In genomic region chr1:223717123-223717522, GRCh38 we compare ENCODE assay signal across 12 cellular contexts. TPM values are rescaled to one million over a fixed set of nuclear protein-coding genes. Genes with fewer than 3 reads are reported as not detected.
DNase-seq lines count a peak whose midpoint lies in the region; ATAC-seq and TF ChIP-seq lines count a peak whose summit lies in the region.
"Had no signal": no experiment of that assay in that cellular context is flagged by ENCODE, and none has a peak within 500 bp of the region (broad histone marks: within the 10 kb centered on the region; RNA-seq: fewer than 3 reads in every experiment).

No MANE protein-coding gene starts in this region.

- peak overlapping the region; percentile 70 to 85 for H3K27ac Mint-ChIP-seq in activated naive CD4-positive, alpha-beta T cell treated with anti-CD3 and anti-CD28 coated beads, Interleukin-2, amount 50 U/mL, for 72 hours
- peak overlapping the region; percentile 77 for H3K27ac Mint-ChIP-seq in activated naive CD8-positive, alpha-beta T cell treated with anti-CD3 and anti-CD28 coated beads for 36 hours
- H3K27ac Mint-ChIP-seq: endodermal cell had no signal

- H3K27me3 ChIP-seq in lower lobe of right lung (ENCODE audit: low read depth) (no peaks in the 10 kb centered on the region), upper lobe of right lung (no peaks in the 10 kb centered on the region)
- H3K27me3 ChIP-seq: adrenal gland, BE2C had no signal

- peaks cover 57% of the 10 kb centered on the region for H3K4me1 Mint-ChIP-seq in activated naive CD8-positive, alpha-beta T cell treated with anti-CD3 and anti-CD28 coated beads for 36 hours

- H3K9me3 Mint-ChIP-seq in activated naive CD4-positive, alpha-beta T cell treated with anti-CD3 and anti-CD28 coated beads, Interleukin-2, amount 50 U/mL, for 72 hours, result no peaks in the 10 kb centered on the region
- H3K9me3 Mint-ChIP-seq in activated naive CD8-positive, alpha-beta T cell treated with anti-CD3 and anti-CD28 coated beads for 36 hours, result no peaks in the 10 kb centered on the region
- H3K9me3 Mint-ChIP-seq: endodermal cell had no signal

- H3K4me3 ChIP-seq in lower lobe of right lung, result no peak overlapping the region
- no peak overlapping the region for H3K4me3 ChIP-seq in upper lobe of right lung
- H3K4me3 ChIP-seq: adrenal gland had no signal

- intact Hi-C loops in lower lobe of right lung (cut with DNase I) (no loop called here), upper lobe of right lung (cut with DNase I) (no loop called here)

- H3K27ac ChIP-seq in lower lobe of right lung (peak overlapping the region; percentile 73), upper lobe of right lung (peak overlapping the region; percentile 98)

- no peaks in the 10 kb centered on the region for H3K9me3 ChIP-seq in lower lobe of right lung
- no peaks in the 10 kb centered on the region for H3K9me3 ChIP-seq in upper lobe of right lung
- H3K9me3 ChIP-seq: adrenal gland had no signal

- ATAC-seq in activated naive CD4-positive, alpha-beta T cell treated with anti-CD3 and anti-CD28 coated beads, Interleukin-2, amount 50 U/mL, for 72 hours, result no peak
- no peak for ATAC-seq in lower lobe of right lung
- no peak for ATAC-seq in upper lobe of right lung

- no peak for DNase-seq in activated naive CD4-positive, alpha-beta T cell treated with anti-CD3 and anti-CD28 coated beads, Interleukin-2, amount 50 U/mL, for 72 hours (ENCODE audit: low spot score in 2 of 2)
- no peak for DNase-seq in activated naive CD4-positive, alpha-beta T cell treated with Interleukin-2 at 50 U/mL for 16 hours
- DNase-seq in activated naive CD8-positive, alpha-beta T cell treated with anti-CD3 and anti-CD28 coated beads for 36 hours, result no peak
- DNase-seq in lower lobe of right lung (no peak), upper lobe of right lung (no peak), MV-4-11 (lab: John Stamatoyannopoulos, UW) (no peak), retina (no peak), inferior parietal cortex (ENCODE audit: extremely low spot score) (no peak)
- DNase-seq: adrenal gland, BE2C had no signal

- peaks cover 44% of the 10 kb centered on the region for H3K36me3 ChIP-seq in lower lobe of right lung
- H3K36me3 ChIP-seq in upper lobe of right lung, result peaks cover 40% of the 10 kb centered on the region

- no peaks in the 10 kb centered on the region for H3K27me3 Mint-ChIP-seq in activated naive CD8-positive, alpha-beta T cell treated with anti-CD3 and anti-CD28 coated beads for 36 hours

- H3K4me3 Mint-ChIP-seq in activated naive CD8-positive, alpha-beta T cell treated with anti-CD3 and anti-CD28 coated beads for 36 hours, result peak overlapping the region; percentile 0
- H3K4me3 Mint-ChIP-seq: endodermal cell had no signal

- H3K36me3 Mint-ChIP-seq in activated naive CD4-positive, alpha-beta T cell treated with anti-CD3 and anti-CD28 coated beads, Interleukin-2, amount 50 U/mL, for 72 hours, result peaks cover 6 to 13% of the 10 kb centered on the region in 2 donors
- H3K36me3 Mint-ChIP-seq in activated naive CD8-positive, alpha-beta T cell treated with anti-CD3 and anti-CD28 coated beads for 36 hours, result peaks cover 11% of the 10 kb centered on the region

- H3K4me1 ChIP-seq in lower lobe of right lung (peaks cover 87% of the 10 kb centered on the region), upper lobe of right lung (peaks cover 75% of the 10 kb centered on the region)
- H3K4me1 ChIP-seq: BE2C had no signal

- no peak for TF ChIP-seq CTCF in lower lobe of right lung (IDR thresholded peaks at IDR 0.05)
- no peak for TF ChIP-seq CTCF in upper lobe of right lung (IDR thresholded peaks at IDR 0.05)

RNA-seq across cellular contexts. Expression of gene CAPN2, which starts 4.8 kb away (rescaled TPM):
- total RNA-seq in activated naive CD4-positive, alpha-beta T cell treated with anti-CD3 and anti-CD28 coated beads, Interleukin-2, amount 50 U/mL, for 72 hours, result 10 to 100 TPM in 1 of 2 donors, 1 to 10 TPM in 1; 7.0 to 36.8 TPM
- 10 to 100 TPM; 23.6 to 24.3 TPM for total RNA-seq in activated naive CD8-positive, alpha-beta T cell treated with anti-CD3 and anti-CD28 coated beads for 36 hours
- total RNA-seq in lower lobe of right lung (253 TPM), upper lobe of right lung (306 TPM)

RNA-seq across cellular contexts. Expression of gene CAPN8, which starts 51.6 kb away (rescaled TPM):
- total RNA-seq in activated naive CD4-positive, alpha-beta T cell treated with anti-CD3 and anti-CD28 coated beads, Interleukin-2, amount 50 U/mL, for 72 hours, result not detected
- not detected for total RNA-seq in activated naive CD8-positive, alpha-beta T cell treated with anti-CD3 and anti-CD28 coated beads for 36 hours
- 70.6 TPM for total RNA-seq in lower lobe of right lung
- total RNA-seq in upper lobe of right lung, result 83.5 TPM
- total RNA-seq: myocyte had no signal

Comparison
In these comparisons a context has a peak if more than half of its experiments do, and no peak if none do; other contexts are left out.
1. RNA of gene CAPN8, which starts 51.6 kb away (total RNA-seq): 83.5 TPM in upper lobe of right lung (single experiment) and 70.6 TPM in lower lobe of right lung (single experiment); not detected in activated naive CD4-positive, alpha-beta T cell treated with anti-CD3 and anti-CD28 coated beads, Interleukin-2, amount 50 U/mL, for 72 hours and not detected in activated naive CD8-positive, alpha-beta T cell treated with anti-CD3 and anti-CD28 coated beads for 36 hours; every median in the first group is over 10 times any median in the second.